ENCODE assay signal across 1 cellular context in the genomic region with DNA sequence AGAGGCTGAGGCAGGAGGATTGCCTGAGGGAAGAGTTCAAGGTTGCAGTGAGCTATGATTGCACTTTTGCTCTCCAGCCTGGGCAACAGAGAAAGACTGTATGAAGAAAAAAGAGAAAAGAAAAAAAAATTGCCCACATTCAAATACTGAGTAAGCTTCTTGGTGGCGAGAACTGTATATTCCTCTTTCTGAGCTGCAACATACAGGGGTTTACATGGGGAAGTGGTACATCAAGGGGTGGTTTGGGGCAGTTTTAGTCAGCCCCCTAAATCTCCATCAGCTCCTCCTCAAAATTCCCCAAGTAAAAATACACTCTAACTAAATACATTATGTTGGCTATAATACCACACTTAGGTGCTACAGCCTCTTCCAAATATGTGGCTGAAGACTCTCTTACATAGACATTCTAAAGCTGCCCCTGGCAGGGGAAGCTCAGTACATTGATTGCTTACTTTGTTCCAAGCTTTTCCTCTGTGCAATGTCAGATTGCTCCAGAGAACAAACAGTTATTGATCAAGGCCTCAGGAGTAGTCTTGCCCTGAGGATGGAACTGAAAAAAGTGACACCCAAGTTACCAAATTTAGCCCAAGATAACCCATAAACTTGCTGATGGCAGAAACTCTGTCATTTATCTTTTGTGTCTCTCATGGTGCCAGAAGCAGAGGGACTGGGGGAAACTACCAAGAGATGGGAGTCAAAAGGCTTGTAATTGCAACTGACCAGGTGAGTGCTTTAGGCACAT.
A peak's percentile ranks its signal among the peaks of the same experiment; 100 is the strongest.
TF ChIP-seq lines count a peak whose summit lies in the region.

No MANE protein-coding gene starts in this region.

TF ChIP-seq in GM12878, 131 proteins besides CTCF, POLR2A, EP300 and RAD21 (continued from another document):
- TF ChIP-seq HDAC6 (IDR thresholded peaks at IDR 0.05; ENCODE audit: unreplicated experiment) (no peak), MXI1 (IDR thresholded peaks at IDR 0.05; ENCODE audit: low read depth, low read length) (no peak), ZSCAN29 (IDR thresholded peaks at IDR 0.05) (0 out of 2 replicates have a peak, but pooled peaks have one; percentile 14), IKZF1 (conservative IDR thresholded peaks at IDR 0.05) (peak; percentile 34; the same call in 1 of the 2 replicates), ZNF384 (IDR thresholded peaks at IDR 0.05; ENCODE audit: borderline replicate concordance, low read depth, low read length) (peak; percentile 77; the same call in 1 of the 2 replicates), ATF7 (IDR thresholded peaks at IDR 0.05; ENCODE audit: low read depth) (0 out of 2 replicates have a peak, but pooled peaks have one; percentile 28), RUNX3 (IDR thresholded peaks at IDR 0.05; ENCODE audit: low read length) (peak; percentile 74; the same call in 1 of the 2 replicates), RAD51 (IDR thresholded peaks at IDR 0.05) (no peak), GABPA (IDR thresholded peaks at IDR 0.05; ENCODE audit: low read depth) (no peak), MEF2B (IDR thresholded peaks at IDR 0.05; ENCODE audit: partially characterized antibody, poor library complexity, severe bottlenecking) (peak; percentile 83), ATF2 (IDR thresholded peaks at IDR 0.05; ENCODE audit: low read length) (peak; percentile 32; the same call in 1 of the 2 replicates), PBX3 (IDR thresholded peaks at IDR 0.05; ENCODE audit: insufficient replicate concordance, low read depth, low read length) (peak; percentile 7), ZNF24 (IDR thresholded peaks at IDR 0.05) (peak; percentile 7; the same call in 1 of the 2 replicates), FOXM1 (IDR thresholded peaks at IDR 0.05; ENCODE audit: low read depth, low read length) (0 out of 2 replicates have a peak, but pooled peaks have one; percentile 18), NFIC (IDR thresholded peaks at IDR 0.05; ENCODE audit: low read depth, low read length) (peak; percentile 70), RFX5 (IDR thresholded peaks at IDR 0.05; ENCODE audit: low read depth, low read length) (no peak), RELA (IDR thresholded peaks at IDR 0.05; ENCODE audit: borderline replicate concordance, partially characterized antibody) (no peak), JUNB (IDR thresholded peaks at IDR 0.05) (peak; percentile 22; the same call in 1 of the 2 replicates), SPI1 (IDR thresholded peaks at IDR 0.05; ENCODE audit: borderline replicate concordance, insufficient read depth, low read depth, low read length) (peak; percentile 81), SKIL (IDR thresholded peaks at IDR 0.05; ENCODE audit: low read depth, poor library complexity, severe bottlenecking) (peak; percentile 32), NFYA (IDR thresholded peaks at IDR 0.05; ENCODE audit: borderline replicate concordance, low read depth, low read length) (no peak), YBX1 (IDR thresholded peaks at IDR 0.05) (no peak), DPF2 (IDR thresholded peaks at IDR 0.05) (peak; percentile 32; the same call in 1 of the 2 replicates), IKZF2 (IDR thresholded peaks at IDR 0.05) (peak in 1 of 2 experiments; percentile 52; a peak in 2 of 4 replicates), SIN3A (IDR thresholded peaks at IDR 0.05; ENCODE audit: low read depth, low read length) (no peak), POU2F2 (IDR thresholded peaks at IDR 0.05; ENCODE audit: borderline replicate concordance, low read depth, low read length) (peak; percentile 52; the same call in 1 of the 3 replicates), CBX5 (IDR thresholded peaks at IDR 0.05; ENCODE audit: low read depth) (no peak), MTA2 (IDR thresholded peaks at IDR 0.05; ENCODE audit: low read depth) (peak; percentile 37; the same call in 1 of the 2 replicates), FOXK2 (IDR thresholded peaks at IDR 0.05) (no peak), POLR2AphosphoS2 (IDR thresholded peaks at IDR 0.05; ENCODE audit: low read depth, low read length) (no peak), NBN (IDR thresholded peaks at IDR 0.05) (0 out of 2 replicates have a peak, but pooled peaks have one; percentile 16), POLR2AphosphoS5 (IDR thresholded peaks at IDR 0.05; ENCODE audit: low read length) (0 out of 2 replicates have a peak, but pooled peaks have one; percentile 40)
- TF ChIP-seq, protein P1, sequence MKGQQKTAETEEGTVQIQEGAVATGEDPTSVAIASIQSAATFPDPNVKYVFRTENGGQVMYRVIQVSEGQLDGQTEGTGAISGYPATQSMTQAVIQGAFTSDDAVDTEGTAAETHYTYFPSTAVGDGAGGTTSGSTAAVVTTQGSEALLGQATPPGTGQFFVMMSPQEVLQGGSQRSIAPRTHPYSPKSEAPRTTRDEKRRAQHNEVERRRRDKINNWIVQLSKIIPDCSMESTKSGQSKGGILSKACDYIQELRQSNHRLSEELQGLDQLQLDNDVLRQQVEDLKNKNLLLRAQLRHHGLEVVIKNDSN (IDR thresholded peaks at IDR 0.05; ENCODE audit: borderline replicate concordance, extremely low read length, insufficient read depth, low read depth, low read length): no peak
- TF ChIP-seq, protein P2, sequence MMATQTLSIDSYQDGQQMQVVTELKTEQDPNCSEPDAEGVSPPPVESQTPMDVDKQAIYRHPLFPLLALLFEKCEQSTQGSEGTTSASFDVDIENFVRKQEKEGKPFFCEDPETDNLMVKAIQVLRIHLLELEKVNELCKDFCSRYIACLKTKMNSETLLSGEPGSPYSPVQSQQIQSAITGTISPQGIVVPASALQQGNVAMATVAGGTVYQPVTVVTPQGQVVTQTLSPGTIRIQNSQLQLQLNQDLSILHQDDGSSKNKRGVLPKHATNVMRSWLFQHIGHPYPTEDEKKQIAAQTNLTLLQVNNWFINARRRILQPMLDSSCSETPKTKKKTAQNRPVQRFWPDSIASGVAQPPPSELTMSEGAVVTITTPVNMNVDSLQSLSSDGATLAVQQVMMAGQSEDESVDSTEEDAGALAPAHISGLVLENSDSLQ (IDR thresholded peaks at IDR 0.05): 0 out of 2 replicates have a peak, but pooled peaks have one; percentile 7
- TF ChIP-seq, protein P3, sequence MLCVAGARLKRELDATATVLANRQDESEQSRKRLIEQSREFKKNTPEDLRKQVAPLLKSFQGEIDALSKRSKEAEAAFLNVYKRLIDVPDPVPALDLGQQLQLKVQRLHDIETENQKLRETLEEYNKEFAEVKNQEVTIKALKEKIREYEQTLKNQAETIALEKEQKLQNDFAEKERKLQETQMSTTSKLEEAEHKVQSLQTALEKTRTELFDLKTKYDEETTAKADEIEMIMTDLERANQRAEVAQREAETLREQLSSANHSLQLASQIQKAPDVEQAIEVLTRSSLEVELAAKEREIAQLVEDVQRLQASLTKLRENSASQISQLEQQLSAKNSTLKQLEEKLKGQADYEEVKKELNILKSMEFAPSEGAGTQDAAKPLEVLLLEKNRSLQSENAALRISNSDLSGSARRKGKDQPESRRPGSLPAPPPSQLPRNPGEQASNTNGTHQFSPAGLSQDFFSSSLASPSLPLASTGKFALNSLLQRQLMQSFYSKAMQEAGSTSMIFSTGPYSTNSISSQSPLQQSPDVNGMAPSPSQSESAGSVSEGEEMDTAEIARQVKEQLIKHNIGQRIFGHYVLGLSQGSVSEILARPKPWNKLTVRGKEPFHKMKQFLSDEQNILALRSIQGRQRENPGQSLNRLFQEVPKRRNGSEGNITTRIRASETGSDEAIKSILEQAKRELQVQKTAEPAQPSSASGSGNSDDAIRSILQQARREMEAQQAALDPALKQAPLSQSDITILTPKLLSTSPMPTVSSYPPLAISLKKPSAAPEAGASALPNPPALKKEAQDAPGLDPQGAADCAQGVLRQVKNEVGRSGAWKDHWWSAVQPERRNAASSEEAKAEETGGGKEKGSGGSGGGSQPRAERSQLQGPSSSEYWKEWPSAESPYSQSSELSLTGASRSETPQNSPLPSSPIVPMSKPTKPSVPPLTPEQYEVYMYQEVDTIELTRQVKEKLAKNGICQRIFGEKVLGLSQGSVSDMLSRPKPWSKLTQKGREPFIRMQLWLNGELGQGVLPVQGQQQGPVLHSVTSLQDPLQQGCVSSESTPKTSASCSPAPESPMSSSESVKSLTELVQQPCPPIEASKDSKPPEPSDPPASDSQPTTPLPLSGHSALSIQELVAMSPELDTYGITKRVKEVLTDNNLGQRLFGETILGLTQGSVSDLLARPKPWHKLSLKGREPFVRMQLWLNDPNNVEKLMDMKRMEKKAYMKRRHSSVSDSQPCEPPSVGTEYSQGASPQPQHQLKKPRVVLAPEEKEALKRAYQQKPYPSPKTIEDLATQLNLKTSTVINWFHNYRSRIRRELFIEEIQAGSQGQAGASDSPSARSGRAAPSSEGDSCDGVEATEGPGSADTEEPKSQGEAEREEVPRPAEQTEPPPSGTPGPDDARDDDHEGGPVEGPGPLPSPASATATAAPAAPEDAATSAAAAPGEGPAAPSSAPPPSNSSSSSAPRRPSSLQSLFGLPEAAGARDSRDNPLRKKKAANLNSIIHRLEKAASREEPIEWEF (IDR thresholded peaks at IDR 0.05; ENCODE audit: insufficient replicate concordance, low read depth, low read length): peak; percentile 64
- TF ChIP-seq, protein P4, sequence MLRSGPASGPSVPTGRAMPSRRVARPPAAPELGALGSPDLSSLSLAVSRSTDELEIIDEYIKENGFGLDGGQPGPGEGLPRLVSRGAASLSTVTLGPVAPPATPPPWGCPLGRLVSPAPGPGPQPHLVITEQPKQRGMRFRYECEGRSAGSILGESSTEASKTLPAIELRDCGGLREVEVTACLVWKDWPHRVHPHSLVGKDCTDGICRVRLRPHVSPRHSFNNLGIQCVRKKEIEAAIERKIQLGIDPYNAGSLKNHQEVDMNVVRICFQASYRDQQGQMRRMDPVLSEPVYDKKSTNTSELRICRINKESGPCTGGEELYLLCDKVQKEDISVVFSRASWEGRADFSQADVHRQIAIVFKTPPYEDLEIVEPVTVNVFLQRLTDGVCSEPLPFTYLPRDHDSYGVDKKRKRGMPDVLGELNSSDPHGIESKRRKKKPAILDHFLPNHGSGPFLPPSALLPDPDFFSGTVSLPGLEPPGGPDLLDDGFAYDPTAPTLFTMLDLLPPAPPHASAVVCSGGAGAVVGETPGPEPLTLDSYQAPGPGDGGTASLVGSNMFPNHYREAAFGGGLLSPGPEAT (IDR thresholded peaks at IDR 0.05; ENCODE audit: low read depth): peak; percentile 76; the same call in 1 of the 2 replicates
